In genomic region chr22:37741312-37741795, GRCh38 we compare ENCODE assay signal across 8 cellular contexts. TPM values are rescaled to one million over a fixed set of nuclear protein-coding genes. Genes with fewer than 3 reads are reported as not detected.
DNase-seq lines count a peak whose midpoint lies in the region; ATAC-seq, FAIRE-seq and TF ChIP-seq lines count a peak whose summit lies in the region.

No MANE protein-coding gene starts in this region.

- no peaks in the 10 kb centered on the region for H3K79me1 ChIP-seq in H1 (ENCODE audit: low read depth, low read length)

- 73% methylated on average over 9 of the region's 9 CpGs; no CpG with 5 or more reads in 1 of the 2 experiments for WGBS in H1 (ENCODE audit: extremely low coverage in 1 of 2, insufficient coverage in 1 of 2, insufficient read length in 1 of 2, insufficient replicate concordance in 2 of 2, low coverage in 1 of 2, low lambda C conversion rate in 2 of 2, missing lambda C conversion rate in 1 of 2), 2 experiments

- no peak overlapping the region for H2BK5ac ChIP-seq in H1 (ENCODE audit: low read depth, low read length)

- no peak overlapping the region for H2AK5ac ChIP-seq in H1 (ENCODE audit: low read depth, low read length)

- no peak overlapping the region for H3K14ac ChIP-seq in H1 (ENCODE audit: insufficient read length)

- H3K23ac ChIP-seq in H1 (ENCODE audit: insufficient read length) = no peak overlapping the region

- DNase-seq in DMS79 treated with DMSO at 0.1 percent for 48 hours (lab: John Stamatoyannopoulos, UW) (peak; percentile 83), NCI-H510A (lab: John Stamatoyannopoulos, UW) (peak; percentile 84), H1 (ENCODE audit: low read depth in 1 of 2, low spot score in 2 of 2) (peak in 1 of 2 experiments; percentile 49), myocyte (ENCODE audit: low read depth) (peak; percentile 60), T-helper 17 cell (no peak), T-helper 2 cell (no peak)

- no peak overlapping the region for H3K56ac ChIP-seq in H1 (replicated peaks; ENCODE audit: insufficient read length, low read depth, low read length)

- peaks cover 12% of the 10 kb centered on the region for H3K23me2 ChIP-seq in H1 (ENCODE audit: low read depth, low read length)

- no peak overlapping the region for H3K4me2 ChIP-seq in H1 (ENCODE audit: insufficient read depth in 1 of 2, low read depth in 2 of 2, low read length in 2 of 2)

- no peak overlapping the region for H2BK15ac ChIP-seq in H1 (ENCODE audit: low read length)

- no peaks in the 10 kb centered on the region for H3K27me3 Mint-ChIP-seq in T-helper 17 cell

- H3K36me3 ChIP-seq in H1 (ENCODE audit: control insufficient read depth in 2 of 4, insufficient read depth in 4 of 4, low read length in 3 of 4) = 0 out of 8 replicates have a peak, but pooled peaks cover 0 to 2% (median 0%) of the 10 kb centered on the region in 4 experiments

- peaks cover 2 to 55% (median 41%) of the 10 kb centered on the region in 4 experiments for H3K27me3 ChIP-seq in H1 (replicated peaks in 1 of 4; ENCODE audit: control insufficient read depth in 3 of 4, extremely low read depth in 1 of 4, insufficient read depth in 3 of 4, low read length in 3 of 4)

- peaks cover 0 to 6% (median 1%) of the 10 kb centered on the region in 4 experiments; a peak in 4 of 7 replicates for H3K4me1 ChIP-seq in H1 (replicated peaks in 1 of 4; ENCODE audit: control insufficient read depth in 3 of 4, insufficient read depth in 4 of 4, low read length in 3 of 4)

- H3K4me3 Mint-ChIP-seq in T-helper 17 cell = no peak overlapping the region

- H3K9me3 ChIP-seq in H1 (ENCODE audit: insufficient read depth in 2 of 2, low read depth in 1 of 2, low read length in 1 of 2) = no peaks in the 10 kb centered on the region
- no peaks in the 10 kb centered on the region for H3K9me3 ChIP-seq in T-helper 17 cell (ENCODE audit: control insufficient read depth, low read length, poor library complexity, severe bottlenecking)

- no peak overlapping the region for H4K91ac ChIP-seq in H1 (replicated peaks; ENCODE audit: insufficient read length, low read length)

- TF ChIP-seq RAD21 in H1 (IDR thresholded peaks at IDR 0.05 in 1 of 2, conservative IDR thresholded peaks at IDR 0.05 in 1 of 2; ENCODE audit: low read depth in 2 of 2, low read length in 2 of 2) = no peak

- no peaks in the 10 kb centered on the region for H3K36me3 Mint-ChIP-seq in T-helper 17 cell (ENCODE audit: low read depth)

- H3K27ac Mint-ChIP-seq in T-helper 17 cell = no peak overlapping the region

- no peak for TF ChIP-seq CTCF in H1 (IDR thresholded peaks at IDR 0.05; ENCODE audit: control extremely low read depth in 1 of 3, insufficient read depth in 1 of 3, low read depth in 1 of 3, low read length in 3 of 3)

- no peak overlapping the region for H2BK120ac ChIP-seq in H1 (replicated peaks; ENCODE audit: low read depth, low read length)

- no peak overlapping the region for H3K4me3 ChIP-seq in H1 (ENCODE audit: extremely low read depth in 1 of 4, insufficient read depth in 2 of 4, low read depth in 3 of 4, low read length in 4 of 4)

- peak overlapping the region; percentile 80; the same call in 1 of the 2 replicates for H4K8ac ChIP-seq in H1 (ENCODE audit: extremely low read depth, insufficient read depth, low read length)

- H3K9ac ChIP-seq in H1 (replicated peaks in 1 of 4; ENCODE audit: extremely low read depth in 1 of 4, low read depth in 3 of 4, low read length in 3 of 4) = no peak overlapping the region

- no peak for TF ChIP-seq POLR2A in H1 (IDR thresholded peaks at IDR 0.05; ENCODE audit: control extremely low read depth in 1 of 2, low read depth in 2 of 2, low read length in 2 of 2)

- no peak for TF ChIP-seq EP300 in H1 (IDR thresholded peaks at IDR 0.05; ENCODE audit: borderline replicate concordance in 1 of 2, low read depth in 2 of 2, low read length in 2 of 2)

- no peak overlapping the region for H3K18ac ChIP-seq in H1 (ENCODE audit: extremely low read depth, low read length)

- H3K4me1 Mint-ChIP-seq in T-helper 17 cell = peaks cover 9% of the 10 kb centered on the region

- POLR2A ChIA-PET in H1 (lab: Charles Lee; ENCODE audit: partially characterized antibody) = interaction anchor here (0.5 to 1.8 kb wide), 14 partner anchors 10 to 125 kb away, joined by 3 to 6 read pairs (median 3); partner anchors contain the start of gene NOL12

- peaks cover 9 to 11% of the 10 kb centered on the region in 2 experiments for H4K20me1 ChIP-seq in H1 (replicated peaks in 1 of 2; ENCODE audit: control insufficient read depth in 1 of 2, insufficient read depth in 2 of 2, low read length in 2 of 2)

- H3K27ac ChIP-seq in H1 (ENCODE audit: low read depth, low read length) = no peak overlapping the region

- H2BK12ac ChIP-seq in H1 (ENCODE audit: low read depth, low read length) = no peak overlapping the region

- no peak for ATAC-seq in GM18907 (IDR thresholded peaks at IDR 0.05; ENCODE audit: unreplicated experiment)
- no peak for ATAC-seq in HG02642 (IDR thresholded peaks at IDR 0.05; ENCODE audit: poor library complexity, unreplicated experiment)
- no peak for ATAC-seq in T-helper 17 cell

- no peak overlapping the region for H3K4ac ChIP-seq in H1 (replicated peaks; ENCODE audit: insufficient read length, low read depth, low read length)

- H4K5ac ChIP-seq in H1 (ENCODE audit: insufficient read length, low read depth, low read length) = no peak overlapping the region

- CTCF ChIA-PET in H1 (lab: Charles Lee; ENCODE audit: partially characterized antibody) = interaction anchor here (0.8 to 1.3 kb wide), 3 partner anchors 10 to 174 kb away, joined by 3 to 4 read pairs (median 3); no protein-coding TSS in a partner anchor

- H2AFZ ChIP-seq in H1 (ENCODE audit: low read length) = no peak overlapping the region

- H3K79me2 ChIP-seq in H1 (ENCODE audit: control insufficient read depth in 1 of 2, insufficient read depth in 2 of 2, low read length in 2 of 2) = no peaks in the 10 kb centered on the region

- FAIRE-seq in H1 (lab: Jason Lieb, UNC) = no peak

- no peak overlapping the region for H2BK20ac ChIP-seq in H1 (ENCODE audit: low read length)

TF ChIP-seq in H1, 55 proteins besides CTCF, POLR2A, EP300 and RAD21:
- TF ChIP-seq KDM1A (IDR thresholded peaks at IDR 0.05; ENCODE audit: borderline replicate concordance, low read length) (peak; percentile 76; the same call in 1 of the 2 replicates), BRCA1 (IDR thresholded peaks at IDR 0.05; ENCODE audit: low read depth, low read length) (no peak), CEBPB (IDR thresholded peaks at IDR 0.05; ENCODE audit: low read depth, low read length) (peak; percentile 41), FOSL1 (IDR thresholded peaks at IDR 0.05; ENCODE audit: insufficient read depth, low read depth, low read length) (no peak)
TF ChIP-seq in H1: peak in this region for 2.

RNA-seq across cellular contexts. Expression of gene TRIOBP, which starts 44.5 kb away (rescaled TPM):
- total RNA-seq in H1 (2021; fragmentation: NEBNext Ultra II Directional; extraction: Animal tissue kit (Norgen Biotek cat#: 25700)) = 27.3 and 29.1 TPM in 2 replicates
- 18.2 and 36.0 TPM in 2 replicates for polyA plus RNA-seq in H1 (2011; rRNA removed)
- polyA plus RNA-seq in H1 (2011; cell fraction: cytosol; rRNA removed) = 27.6 TPM
- 40.4 TPM for polyA plus RNA-seq in H1 (2011; cell fraction: nucleus; rRNA removed)
- 23.3 to 41.8 TPM (median 38.0 TPM) in 4 replicates for polyA plus RNA-seq in H1 (2012, experiment 1 of 2)
- polyA plus RNA-seq in H1 (2012, experiment 2 of 2) = 19.8 TPM
- 27.4 TPM for polyA plus RNA-seq in H1 (2013, experiment 1 of 2)
- polyA plus RNA-seq in H1 (2013, experiment 2 of 2) = 25.9 TPM
- polyA minus RNA-seq in H1 (2011; rRNA and poly(A)+ RNA removed) = 43.1 and 47.6 TPM in 2 replicates
- 28.8 TPM for polyA minus RNA-seq in H1 (2011; cell fraction: cytosol; rRNA and poly(A)+ RNA removed)
- polyA minus RNA-seq in H1 (2011; cell fraction: nucleus; rRNA and poly(A)+ RNA removed) = 20.8 TPM
- total RNA-seq in myocyte (26.6 and 33.0 TPM in 2 replicates), T-helper 17 cell (10 to 100 TPM; 14.3 to 18.8 TPM)
- 69.5 TPM for polyA plus RNA-seq in myocyte (2012)

RNA-seq across cellular contexts. Expression of gene NOL12, which starts 55.2 kb away (rescaled TPM):
- 26.7 and 28.3 TPM in 2 replicates for total RNA-seq in H1 (2021; fragmentation: NEBNext Ultra II Directional; extraction: Animal tissue kit (Norgen Biotek cat#: 25700))
- 25.3 TPM in 2 replicates for polyA plus RNA-seq in H1 (2011; rRNA removed)
- polyA plus RNA-seq in H1 (2011; cell fraction: cytosol; rRNA removed) = 40.9 TPM
- 43.6 TPM for polyA plus RNA-seq in H1 (2011; cell fraction: nucleus; rRNA removed)
- polyA plus RNA-seq in H1 (2012, experiment 1 of 2) = 19.3 to 37.0 TPM (median 34.3 TPM) in 4 replicates
- polyA plus RNA-seq in H1 (2012, experiment 2 of 2) = 27.9 TPM
- polyA plus RNA-seq in H1 (2013, experiment 1 of 2) = 27.9 TPM
- polyA plus RNA-seq in H1 (2013, experiment 2 of 2) = 24.0 TPM
- polyA minus RNA-seq in H1 (2011; rRNA and poly(A)+ RNA removed) = 8.3 and 9.6 TPM in 2 replicates
- 8.8 TPM for polyA minus RNA-seq in H1 (2011; cell fraction: cytosol; rRNA and poly(A)+ RNA removed)
- 16.7 TPM for polyA minus RNA-seq in H1 (2011; cell fraction: nucleus; rRNA and poly(A)+ RNA removed)
- total RNA-seq in myocyte (11.5 and 30.4 TPM in 2 replicates), T-helper 17 cell (10 to 100 TPM; 26.2 to 34.8 TPM)
- polyA plus RNA-seq in myocyte (2012) = 16.5 TPM

Comparison
In these comparisons a context has a peak if more than half of its experiments do, and no peak if none do; other contexts are left out.
1. DNase-seq: peak in DMS79 treated with DMSO at 0.1 percent for 48 hours (single experiment), NCI-H510A (single experiment) and myocyte (single experiment); none in T-helper 17 cell (0 of 3) and T-helper 2 cell (0 of 5).